10 cellular contexts compared by ENCODE assay signal in genomic region chr17:2755941-2756724, GRCh38. TPM values are rescaled to one million over a fixed set of nuclear protein-coding genes. Genes with fewer than 3 reads are reported as not detected.
DNase-seq lines count a peak whose midpoint lies in the region; ATAC-seq, FAIRE-seq and TF ChIP-seq lines count a peak whose summit lies in the region.
"Had no signal": no experiment of that assay in that cellular context is flagged by ENCODE, and none has a peak within 500 bp of the region (broad histone marks: within the 10 kb centered on the region; RNA-seq: fewer than 3 reads in every experiment).

No MANE protein-coding gene starts in this region.

- TF ChIP-seq CTCF in mammary epithelial cell (conservative IDR thresholded peaks at IDR 0.05 in 1 of 2, IDR thresholded peaks at IDR 0.05 in 1 of 2; ENCODE audit: extremely low read depth in 1 of 2, insufficient read depth in 1 of 2, low read depth in 1 of 2, low read length in 2 of 2) (no peak), keratinocyte (optimal IDR thresholded peaks at IDR 0.05 in 1 of 3, IDR thresholded peaks at IDR 0.05 in 1 of 3, conservative IDR thresholded peaks at IDR 0.05 in 1 of 3; ENCODE audit: extremely low read depth in 1 of 3, insufficient read depth in 2 of 3, low read length in 3 of 3) (no peak), tibial artery (IDR thresholded peaks at IDR 0.05) (no peak)
- no peak for TF ChIP-seq CTCF in CD4-positive, alpha-beta T cell (IDR thresholded peaks at IDR 0.05)

- H3K4me1 Mint-ChIP-seq in activated naive CD4-positive, alpha-beta T cell treated with anti-CD3 and anti-CD28 coated beads, Interleukin-2, amount 50 U/mL, for 24 hours = peaks cover 5% of the 10 kb centered on the region
- H3K4me1 Mint-ChIP-seq in activated naive CD4-positive, alpha-beta T cell treated with anti-CD3 and anti-CD28 coated beads, Interleukin-2, amount 10 ng/mL, durations not matched to agents 7 days and 5 days = peaks cover 2% of the 10 kb centered on the region
- no peaks in the 10 kb centered on the region for H3K4me1 Mint-ChIP-seq in CD4-positive, alpha-beta T cell (ENCODE audit: low read depth)

- H3K4me1 ChIP-seq in mammary epithelial cell (ENCODE audit: insufficient read depth, low read length) (no peaks in the 10 kb centered on the region), keratinocyte (ENCODE audit: control insufficient read depth, extremely low read depth, insufficient read depth, low read length) (no peaks in the 10 kb centered on the region), tibial artery (peaks cover 0 to 16% (median 11%) of the 10 kb centered on the region in 4 donors)

- intact Hi-C loops in mammary epithelial cell (cut with micrococcal nuclease) = loop anchor here (2.0 to 5.0 kb wide), 2 partner anchors 19 to 44 kb away; partner anchors contain the start of gene CLUH
- intact Hi-C loops in tibial artery (cut with DNase I; ENCODE audit: low total_unique reads) = no loop called here
- intact Hi-C loops in CD4-positive, alpha-beta T cell (cut with DNase I, micrococcal nuclease) = no loop called here

- H3K27ac ChIP-seq in mammary epithelial cell (ENCODE audit: insufficient read depth, low read depth, low read length) (no peak overlapping the region), keratinocyte (ENCODE audit: control insufficient read depth, insufficient read depth, low read length) (no peak overlapping the region), tibial artery (no peak overlapping the region)
- H3K27ac ChIP-seq in CD4-positive, alpha-beta T cell (ENCODE audit: low read depth, low read length) = no peak overlapping the region
- H3K27ac ChIP-seq: C4-2B had no signal

- no TSS peak for BruUV-seq in mammary epithelial cell (replicated peaks; lab: Mats Ljungman, UMichigan)

- no peak for DNase-seq in activated naive CD4-positive, alpha-beta T cell treated with anti-CD3 and anti-CD28 coated beads, Interleukin-2, amount 10 ng/mL, durations not matched to agents 7 days and 5 days
- no peak for DNase-seq in mammary epithelial cell
- no peak for DNase-seq in keratinocyte (ENCODE audit: low read depth, low spot score)
- no peak for DNase-seq in tibial artery
- no peak for DNase-seq in CD4-positive, alpha-beta T cell
- no peak for DNase-seq in epidermal melanocyte (ENCODE audit: insufficient read length, low spot score)
- DNase-seq: activated CD4-positive, CD25-positive, alpha-beta regulatory T cell treated with anti-CD3 and anti-CD28 coated beads, Interleukin-2, amount 50 U/mL, for 72 hours had no signal

- H3K4me2 ChIP-seq in mammary epithelial cell (ENCODE audit: insufficient read depth, low read depth, low read length) (peak overlapping the region; percentile 54), keratinocyte (ENCODE audit: control insufficient read depth, extremely low read depth, insufficient read depth, low read depth, low read length) (peak overlapping the region; percentile 51)

- H4K20me1 ChIP-seq in mammary epithelial cell (ENCODE audit: insufficient read depth, low read length) (no peaks in the 10 kb centered on the region), keratinocyte (ENCODE audit: control insufficient read depth, extremely low read depth, insufficient read depth, low read length) (no peaks in the 10 kb centered on the region)

- H3K9ac ChIP-seq in mammary epithelial cell (ENCODE audit: insufficient read depth, low read length) (no peak overlapping the region), keratinocyte (ENCODE audit: control insufficient read depth, extremely low read depth, insufficient read depth, low read length) (no peak overlapping the region)

- peaks cover 11% of the 10 kb centered on the region for H3K27me3 ChIP-seq in mammary epithelial cell (ENCODE audit: insufficient read depth, low read length)
- H3K27me3 ChIP-seq in keratinocyte (ENCODE audit: control insufficient read depth, extremely low read depth, insufficient read depth, low read length) = peaks cover 29% of the 10 kb centered on the region
- H3K27me3 ChIP-seq in tibial artery = peaks cover 0 to 70% of the 10 kb centered on the region in 2 donors
- H3K27me3 ChIP-seq in CD4-positive, alpha-beta T cell (ENCODE audit: control insufficient read depth, insufficient read depth, low read length) = peaks cover 50% of the 10 kb centered on the region

- H2AFZ ChIP-seq in mammary epithelial cell (ENCODE audit: low read depth, low read length) (no peak overlapping the region), keratinocyte (ENCODE audit: control insufficient read depth, low read length) (no peak overlapping the region)

- POLR2A ChIA-PET in CD4-positive, alpha-beta T cell (lab: Charles Lee) = no interaction called here

- no peaks in the 10 kb centered on the region for H3K36me3 ChIP-seq in mammary epithelial cell (ENCODE audit: insufficient read depth, low read length)
- no peaks in the 10 kb centered on the region for H3K36me3 ChIP-seq in keratinocyte (ENCODE audit: control insufficient read depth in 2 of 2, extremely low read depth in 1 of 2, insufficient read depth in 2 of 2, low read length in 2 of 2)
- no peaks in the 10 kb centered on the region for H3K36me3 ChIP-seq in tibial artery

- dilution Hi-C loops in mammary epithelial cell (cut with HindIII; ENCODE audit: low sequenced_read_pairs) = no loop called here
- dilution Hi-C loops in keratinocyte (cut with MboI; ENCODE audit: extremely low pct_ligation_motif_present, low sequenced_read_pairs) = no loop called here

- no peaks in the 10 kb centered on the region for H3K9me1 ChIP-seq in keratinocyte (ENCODE audit: control insufficient read depth, extremely low read depth, insufficient read depth, low read length)

- in situ Hi-C loops in mammary epithelial cell (cut with MboI; ENCODE audit: low sequenced_read_pairs in 2 of 2) = no loop called here

- H3K27me3 Mint-ChIP-seq in activated naive CD4-positive, alpha-beta T cell treated with anti-CD3 and anti-CD28 coated beads, Interleukin-2, amount 50 U/mL, for 24 hours = peaks cover 34% of the 10 kb centered on the region
- peaks cover 74% of the 10 kb centered on the region for H3K27me3 Mint-ChIP-seq in activated naive CD4-positive, alpha-beta T cell treated with anti-CD3 and anti-CD28 coated beads, Interleukin-2, amount 10 ng/mL, durations not matched to agents 7 days and 5 days
- H3K27me3 Mint-ChIP-seq in CD4-positive, alpha-beta T cell = peaks cover 67% of the 10 kb centered on the region

- CTCF ChIA-PET in activated naive CD4-positive, alpha-beta T cell treated with anti-CD3 and anti-CD28 coated beads, Interleukin-2, amount 10 ng/mL, durations not matched to agents 7 days and 5 days (lab: Charles Lee) = no interaction called here
- CTCF ChIA-PET in mammary epithelial cell (lab: Charles Lee; ENCODE audit: low non-redundant PET) = no interaction called here
- CTCF ChIA-PET in CD4-positive, alpha-beta T cell (lab: Charles Lee) = no interaction called here

- no peaks in the 10 kb centered on the region for H3K79me2 ChIP-seq in mammary epithelial cell (ENCODE audit: insufficient read depth, low read length)
- H3K79me2 ChIP-seq in keratinocyte (ENCODE audit: control insufficient read depth, insufficient read depth, low read length) = no peaks in the 10 kb centered on the region

- H3K27ac Mint-ChIP-seq in activated naive CD4-positive, alpha-beta T cell treated with anti-CD3 and anti-CD28 coated beads, Interleukin-2, amount 50 U/mL, for 24 hours = no peak overlapping the region
- no peak overlapping the region for H3K27ac Mint-ChIP-seq in activated naive CD4-positive, alpha-beta T cell treated with anti-CD3 and anti-CD28 coated beads, Interleukin-2, amount 10 ng/mL, durations not matched to agents 7 days and 5 days
- no peak overlapping the region for H3K27ac Mint-ChIP-seq in CD4-positive, alpha-beta T cell

- no peaks in the 10 kb centered on the region for H3K9me3 Mint-ChIP-seq in activated naive CD4-positive, alpha-beta T cell treated with anti-CD3 and anti-CD28 coated beads, Interleukin-2, amount 50 U/mL, for 24 hours
- no peaks in the 10 kb centered on the region for H3K9me3 Mint-ChIP-seq in activated naive CD4-positive, alpha-beta T cell treated with anti-CD3 and anti-CD28 coated beads, Interleukin-2, amount 10 ng/mL, durations not matched to agents 7 days and 5 days
- no peaks in the 10 kb centered on the region for H3K9me3 Mint-ChIP-seq in CD4-positive, alpha-beta T cell

- ATAC-seq in CD4-positive, alpha-beta T cell (ENCODE audit: poor library complexity) = no peak
- ATAC-seq in GM18519 (IDR thresholded peaks at IDR 0.05; ENCODE audit: low FRiP score, unreplicated experiment) = no peak

- WGBS in mammary epithelial cell (ENCODE audit: low coverage, missing lambda C conversion rate) = 5% methylated on average over 10 of the region's 42 CpGs

- no peaks in the 10 kb centered on the region for H3K9me3 ChIP-seq in mammary epithelial cell (replicated peaks; ENCODE audit: insufficient read depth, low read length)
- H3K9me3 ChIP-seq in keratinocyte (ENCODE audit: control insufficient read depth, low read depth, low read length) = no peaks in the 10 kb centered on the region
- no peaks in the 10 kb centered on the region for H3K9me3 ChIP-seq in tibial artery
- no peaks in the 10 kb centered on the region for H3K9me3 ChIP-seq in CD4-positive, alpha-beta T cell (ENCODE audit: control insufficient read depth, low read length)

- peak overlapping the region in 1 of 3 experiments; percentile 23 for H3K4me3 ChIP-seq in mammary epithelial cell (replicated peaks in 1 of 3; ENCODE audit: insufficient read depth in 1 of 3, low read depth in 2 of 3, low read length in 3 of 3)
- peak overlapping the region in 1 of 3 experiments; percentile 13 for H3K4me3 ChIP-seq in keratinocyte (ENCODE audit: control insufficient read depth in 2 of 3, extremely low read depth in 1 of 3, insufficient read depth in 2 of 3, low read depth in 1 of 3, low read length in 3 of 3)
- peak overlapping the region; percentile 7 to 39 for H3K4me3 ChIP-seq in tibial artery

- peak overlapping the region; percentile 58 for H3K4me3 Mint-ChIP-seq in activated naive CD4-positive, alpha-beta T cell treated with anti-CD3 and anti-CD28 coated beads, Interleukin-2, amount 50 U/mL, for 24 hours
- H3K4me3 Mint-ChIP-seq in activated naive CD4-positive, alpha-beta T cell treated with anti-CD3 and anti-CD28 coated beads, Interleukin-2, amount 10 ng/mL, durations not matched to agents 7 days and 5 days = no peak overlapping the region
- H3K4me3 Mint-ChIP-seq in CD4-positive, alpha-beta T cell = no peak overlapping the region

- FAIRE-seq in keratinocyte (lab: Jason Lieb, UNC) = no peak

- H3K36me3 Mint-ChIP-seq in activated naive CD4-positive, alpha-beta T cell treated with anti-CD3 and anti-CD28 coated beads, Interleukin-2, amount 50 U/mL, for 24 hours = no peaks in the 10 kb centered on the region
- H3K36me3 Mint-ChIP-seq in activated naive CD4-positive, alpha-beta T cell treated with anti-CD3 and anti-CD28 coated beads, Interleukin-2, amount 10 ng/mL, durations not matched to agents 7 days and 5 days = no peaks in the 10 kb centered on the region
- no peaks in the 10 kb centered on the region for H3K36me3 Mint-ChIP-seq in CD4-positive, alpha-beta T cell (ENCODE audit: low read depth)

RNA-seq across cellular contexts. Expression of gene CCDC92B, which starts 6.7 kb away (rescaled TPM):
- under 1 TPM in 1 of 2 donors, not detected in 1; 0.09 TPM for total RNA-seq in mammary epithelial cell
- 0.02 TPM for polyA plus RNA-seq in mammary epithelial cell
- polyA minus RNA-seq in mammary epithelial cell = not detected
- 0.01 TPM in 1 of 3 replicates, not detected in the others for polyA plus RNA-seq in keratinocyte
- not detected for polyA plus RNA-seq in keratinocyte (2011; ENCODE audit: low read depth)
- polyA plus RNA-seq in keratinocyte (2011; cell fraction: cytosol; rRNA removed) = not detected in 2 replicates
- polyA plus RNA-seq in keratinocyte (2011; cell fraction: nucleus; rRNA removed) = 0.06 TPM in 1 of 2 replicates, not detected in the other
- polyA plus RNA-seq in keratinocyte (2012; ENCODE audit: low replicate concordance) = not detected in 2 replicates
- polyA minus RNA-seq in keratinocyte = not detected in 3 replicates
- not detected for polyA minus RNA-seq in keratinocyte (2011; cell fraction: cytosol; rRNA and poly(A)+ RNA removed)
- not detected in 2 replicates for polyA minus RNA-seq in keratinocyte (2011; cell fraction: nucleus; rRNA and poly(A)+ RNA removed)
- total RNA-seq in CD4-positive, alpha-beta T cell = under 1 TPM; 0.11 to 0.28 TPM

RNA-seq across cellular contexts. Expression of gene RAP1GAP2, which starts 40.1 kb away (rescaled TPM):
- total RNA-seq in mammary epithelial cell = 10 to 100 TPM; 22.3 to 41.2 TPM
- polyA plus RNA-seq in mammary epithelial cell (25.0 TPM), keratinocyte (11.0 to 15.9 TPM (median 13.6 TPM) in 3 replicates)
- polyA minus RNA-seq in mammary epithelial cell (47.0 TPM), keratinocyte (14.5 to 38.0 TPM (median 18.8 TPM) in 3 replicates)
- polyA plus RNA-seq in keratinocyte (2011; ENCODE audit: low read depth) = 5.2 TPM
- 11.0 and 12.0 TPM in 2 replicates for polyA plus RNA-seq in keratinocyte (2011; cell fraction: cytosol; rRNA removed)
- polyA plus RNA-seq in keratinocyte (2011; cell fraction: nucleus; rRNA removed) = 36.6 and 40.7 TPM in 2 replicates
- polyA plus RNA-seq in keratinocyte (2012; ENCODE audit: low replicate concordance) = 13.0 and 15.2 TPM in 2 replicates
- 15.3 TPM for polyA minus RNA-seq in keratinocyte (2011; cell fraction: cytosol; rRNA and poly(A)+ RNA removed)
- polyA minus RNA-seq in keratinocyte (2011; cell fraction: nucleus; rRNA and poly(A)+ RNA removed) = 12.0 and 20.0 TPM in 2 replicates
- total RNA-seq in CD4-positive, alpha-beta T cell = 10 to 100 TPM; 46.3 to 49.7 TPM

RNA-seq across cellular contexts. Expression of gene CLUH, which starts 44.6 kb away (rescaled TPM):
- total RNA-seq in mammary epithelial cell = 10 to 100 TPM; 64.2 to 97.0 TPM
- polyA plus RNA-seq in mammary epithelial cell (55.9 TPM), keratinocyte (24.0 to 50.7 TPM (median 31.4 TPM) in 3 replicates)
- polyA minus RNA-seq in mammary epithelial cell (36.9 TPM), keratinocyte (29.8 to 104 TPM (median 39.3 TPM) in 3 replicates)
- polyA plus RNA-seq in keratinocyte (2011; ENCODE audit: low read depth) = 66.4 TPM
- 15.9 and 41.8 TPM in 2 replicates for polyA plus RNA-seq in keratinocyte (2011; cell fraction: cytosol; rRNA removed)
- 167 and 176 TPM in 2 replicates for polyA plus RNA-seq in keratinocyte (2011; cell fraction: nucleus; rRNA removed)
- 56.8 and 73.4 TPM in 2 replicates for polyA plus RNA-seq in keratinocyte (2012; ENCODE audit: low replicate concordance)
- 72.3 TPM for polyA minus RNA-seq in keratinocyte (2011; cell fraction: cytosol; rRNA and poly(A)+ RNA removed)
- polyA minus RNA-seq in keratinocyte (2011; cell fraction: nucleus; rRNA and poly(A)+ RNA removed) = 77.1 and 108 TPM in 2 replicates
- 10 to 100 TPM; 34.4 to 34.8 TPM for total RNA-seq in CD4-positive, alpha-beta T cell
